ENCODE assay signal across 8 cellular contexts in the genomic region with DNA sequence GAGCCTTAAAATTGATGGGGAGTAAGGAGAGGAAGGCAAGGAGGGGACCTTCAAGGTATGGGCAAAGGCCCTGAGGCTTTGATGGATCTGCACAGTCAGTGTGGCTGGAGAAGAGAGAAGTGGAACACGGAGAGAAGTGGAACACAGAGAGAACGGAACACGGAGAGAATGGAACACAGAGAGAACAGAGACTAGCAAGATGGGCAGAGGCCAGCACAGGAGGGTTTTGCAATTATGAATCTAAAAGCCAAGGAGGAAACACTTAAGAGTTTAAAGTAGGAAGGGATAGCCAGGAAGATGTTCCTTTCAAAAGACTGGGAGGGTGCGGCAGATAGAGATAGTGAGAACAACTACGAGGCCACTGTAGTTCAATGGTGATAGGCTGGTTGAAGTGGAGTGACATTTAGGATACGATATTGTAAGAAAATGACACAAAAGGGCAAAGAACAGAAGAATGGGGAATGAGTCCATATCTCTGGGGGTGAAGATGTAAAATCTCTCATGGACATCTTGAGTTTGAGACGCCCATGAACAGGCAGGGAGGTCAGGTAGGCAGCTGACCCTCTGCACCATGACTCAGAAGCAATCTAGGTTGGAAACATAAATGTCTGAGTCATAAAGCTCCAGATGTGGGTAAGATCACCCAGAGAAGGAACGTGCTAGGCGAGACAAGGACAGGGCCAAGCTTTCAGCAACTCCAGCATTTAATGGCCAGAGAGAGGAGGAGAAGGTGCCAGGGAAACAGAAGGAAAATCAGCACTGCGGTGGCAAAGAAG. TPM values are rescaled to one million over a fixed set of nuclear protein-coding genes. Genes with fewer than 3 reads are reported as not detected.
DNase-seq lines count a peak whose midpoint lies in the region; ATAC-seq and TF ChIP-seq lines count a peak whose summit lies in the region.

No MANE protein-coding gene starts in this region.

- H3K9me3 Mint-ChIP-seq in CD14-positive monocyte (no peaks in the 10 kb centered on the region), nephron (no peaks in the 10 kb centered on the region)
- H3K9me3 Mint-ChIP-seq in dendritic cell treated with granulocyte-macrophage colony-stimulating factor and Interleukin-4, amounts not matched to agents 40 ng/mL and 50 ng/mL, for 4 days: no peaks in the 10 kb centered on the region

- no peak for ATAC-seq in HG02588 (IDR thresholded peaks at IDR 0.05; ENCODE audit: unreplicated experiment)

- peaks cover 53 to 57% of the 10 kb centered on the region in 2 donors for H3K36me3 Mint-ChIP-seq in CD14-positive monocyte
- peaks cover 45% of the 10 kb centered on the region for H3K36me3 Mint-ChIP-seq in dendritic cell treated with granulocyte-macrophage colony-stimulating factor and Interleukin-4, amounts not matched to agents 40 ng/mL and 50 ng/mL, for 4 days (ENCODE audit: low read depth)
- peaks cover 54% of the 10 kb centered on the region for H3K36me3 Mint-ChIP-seq in nephron (ENCODE audit: low read depth)

- DNase-seq in CD14-positive monocyte (ENCODE audit: low spot score) (no peak), M059J (ENCODE audit: low read depth) (peak; percentile 99), T-helper 9 cell (no peak), NCI-H524 (lab: John Stamatoyannopoulos, UW) (no peak), activated T-cell treated with anti-CD3 and anti-CD28 coated beads for 4 hours (no peak)

- H3K4me3 Mint-ChIP-seq in CD14-positive monocyte (no peak overlapping the region), nephron (no peak overlapping the region)
- H3K4me3 Mint-ChIP-seq in dendritic cell treated with granulocyte-macrophage colony-stimulating factor and Interleukin-4, amounts not matched to agents 40 ng/mL and 50 ng/mL, for 4 days: no peak overlapping the region

- H3K4me1 Mint-ChIP-seq in CD14-positive monocyte: peaks cover 23% of the 10 kb centered on the region
- H3K4me1 Mint-ChIP-seq in dendritic cell treated with granulocyte-macrophage colony-stimulating factor and Interleukin-4, amounts not matched to agents 40 ng/mL and 50 ng/mL, for 4 days (ENCODE audit: low read depth): peaks cover 45% of the 10 kb centered on the region
- peaks cover 60% of the 10 kb centered on the region for H3K4me1 Mint-ChIP-seq in nephron

- intact Hi-C loops in CD14-positive monocyte (cut with micrococcal nuclease): no loop called here
- intact Hi-C loops in dendritic cell treated with granulocyte-macrophage colony-stimulating factor and Interleukin-4, amounts not matched to agents 40 ng/mL and 50 ng/mL, for 4 days (cut with micrococcal nuclease): no loop called here

- H3K27ac Mint-ChIP-seq in CD14-positive monocyte: peak overlapping the region in 6 of 7 donors; percentile 12 to 74 (median 34)
- H3K27ac Mint-ChIP-seq in dendritic cell treated with granulocyte-macrophage colony-stimulating factor and Interleukin-4, amounts not matched to agents 40 ng/mL and 50 ng/mL, for 4 days: peak overlapping the region; percentile 6
- H3K27ac Mint-ChIP-seq in nephron: peak overlapping the region; percentile 8 to 53 (median 41)

- TF ChIP-seq CTCF in CD14-positive monocyte (IDR thresholded peaks at IDR 0.05) (no peak), nephron (IDR thresholded peaks at IDR 0.05; ENCODE audit: unreplicated experiment in 3 of 3) (no peak)

- H3K27me3 Mint-ChIP-seq in CD14-positive monocyte (ENCODE audit: low read depth in 3 of 3) (peaks cover 0 to 3% (median 0%) of the 10 kb centered on the region in 3 donors), nephron (ENCODE audit: low read depth) (no peaks in the 10 kb centered on the region)
- H3K27me3 Mint-ChIP-seq in dendritic cell treated with granulocyte-macrophage colony-stimulating factor and Interleukin-4, amounts not matched to agents 40 ng/mL and 50 ng/mL, for 4 days: no peaks in the 10 kb centered on the region

RNA-seq across cellular contexts. Expression of gene ZMYND8, which starts 25.4 kb away (rescaled TPM):
- polyA plus RNA-seq in CD14-positive monocyte: 1 to 10 TPM; 1.4 to 5.8 TPM
- total RNA-seq in M059J (2014; rRNA removed; shearing (Covaris generic)): 23.6 and 49.6 TPM in 2 replicates
